Comparison of ENCODE assay signal across 18 cellular contexts in genomic region chr19:7078007-7078406, GRCh38. TPM values are rescaled to one million over a fixed set of nuclear protein-coding genes. Genes with fewer than 3 reads are reported as not detected.
"Had no signal": no experiment of that assay in that cellular context is flagged by ENCODE, and none has a peak within 500 bp of the region (broad histone marks: within the 10 kb centered on the region; RNA-seq: fewer than 3 reads in every experiment).

No MANE protein-coding gene starts in this region.

- H3K4me1 Mint-ChIP-seq: stimulated activated naive CD8-positive, alpha-beta T cell treated with anti-CD3 and anti-CD28 coated beads, Interleukin-15, amount 100 ng/mL, for 72 hours had no signal

- H3K4me1 ChIP-seq: lower lobe of right lung, parathyroid adenoma had no signal

- H3K27ac Mint-ChIP-seq: activated CD8-positive, alpha-beta T cell treated with anti-CD3 and anti-CD28 coated beads, Interleukin-2, amount 10 ng/mL, durations not matched to agents 7 days and 5 days; stimulated activated naive CD8-positive, alpha-beta T cell treated with anti-CD3 and anti-CD28 coated beads, Interleukin-15, amount 100 ng/mL, for 72 hours; T-helper 17 cell had no signal

- ATAC-seq: activated CD4-positive, CD25-positive, alpha-beta regulatory T cell treated with anti-CD3 and anti-CD28 coated beads, Interleukin-2, amount 50 U/mL, for 24 hours; activated CD8-positive, alpha-beta T cell treated with anti-CD3 and anti-CD28 coated beads, Interleukin-2, amount 10 ng/mL, durations not matched to agents 7 days and 5 days; lower lobe of right lung; stimulated activated naive CD8-positive, alpha-beta T cell treated with anti-CD3 and anti-CD28 coated beads, Interleukin-15, amount 100 ng/mL, for 72 hours; T-helper 17 cell had no signal

- H3K4me3 ChIP-seq: lower lobe of right lung, skin epidermis had no signal

- H3K27me3 Mint-ChIP-seq: naive B cell; stimulated activated naive CD8-positive, alpha-beta T cell treated with anti-CD3 and anti-CD28 coated beads, Interleukin-15, amount 100 ng/mL, for 72 hours; T-helper 17 cell had no signal

- H3K27ac ChIP-seq: lower lobe of right lung, parathyroid adenoma, skin epidermis had no signal

- DNase-seq: activated CD8-positive, alpha-beta T cell treated with anti-CD3 and anti-CD28 coated beads, Interleukin-2, amount 10 ng/mL, durations not matched to agents 7 days and 5 days; activated naive CD4-positive, alpha-beta T cell treated with Interleukin-2 at 50 U/mL for 16 hours; amygdala; cerebellar nuclear complex; dermis blood vessel endothelial cell; lower lobe of right lung; naive B cell; retina; stimulated activated CD4-positive, alpha-beta T cell treated with anti-CD3 and anti-CD28 coated beads, Interleukin-4, amount 100 ng/mL, for 4 hours; stimulated activated naive CD8-positive, alpha-beta T cell treated with anti-CD3 and anti-CD28 coated beads, Interleukin-15, amount 100 ng/mL, for 72 hours; T-helper 17 cell had no signal

- H3K4me3 Mint-ChIP-seq: activated CD8-positive, alpha-beta T cell treated with anti-CD3 and anti-CD28 coated beads, Interleukin-2, amount 10 ng/mL, durations not matched to agents 7 days and 5 days; stimulated activated naive CD8-positive, alpha-beta T cell treated with anti-CD3 and anti-CD28 coated beads, Interleukin-15, amount 100 ng/mL, for 72 hours had no signal

- H2AFZ ChIP-seq: parathyroid adenoma had no signal

- H3K9ac ChIP-seq: parathyroid adenoma had no signal

- H3K79me2 ChIP-seq: parathyroid adenoma had no signal

RNA-seq across cellular contexts. Expression of gene MBD3L3, which starts 19.5 kb away (rescaled TPM):
- total RNA-seq: activated CD8-positive, alpha-beta T cell treated with anti-CD3 and anti-CD28 coated beads, Interleukin-2, amount 10 ng/mL, durations not matched to agents 7 days and 5 days; dermis blood vessel endothelial cell; glomerular endothelial cell; lower lobe of right lung; T-helper 17 cell; urinary bladder had no signal
- polyA plus RNA-seq: esophagus, urinary bladder had no signal

RNA-seq across cellular contexts. Expression of gene MBD3L2, which starts 28.9 kb away (rescaled TPM):
- total RNA-seq: activated CD8-positive, alpha-beta T cell treated with anti-CD3 and anti-CD28 coated beads, Interleukin-2, amount 10 ng/mL, durations not matched to agents 7 days and 5 days; dermis blood vessel endothelial cell; glomerular endothelial cell; lower lobe of right lung; T-helper 17 cell; urinary bladder had no signal
- polyA plus RNA-seq: esophagus, urinary bladder had no signal

RNA-seq across cellular contexts. Expression of gene MBD3L4, which starts 38.0 kb away (rescaled TPM):
- total RNA-seq: activated CD8-positive, alpha-beta T cell treated with anti-CD3 and anti-CD28 coated beads, Interleukin-2, amount 10 ng/mL, durations not matched to agents 7 days and 5 days; dermis blood vessel endothelial cell; glomerular endothelial cell; lower lobe of right lung; T-helper 17 cell; urinary bladder had no signal
- polyA plus RNA-seq: esophagus, thymus, urinary bladder had no signal

RNA-seq across cellular contexts. Expression of gene MBD3L5, which starts 47.6 kb away (rescaled TPM):
- total RNA-seq: activated CD8-positive, alpha-beta T cell treated with anti-CD3 and anti-CD28 coated beads, Interleukin-2, amount 10 ng/mL, durations not matched to agents 7 days and 5 days; dermis blood vessel endothelial cell; glomerular endothelial cell; lower lobe of right lung; T-helper 17 cell; urinary bladder had no signal
- polyA plus RNA-seq: esophagus, urinary bladder had no signal
